ENCODE assay signal across 8 cellular contexts in genomic region chr10:73529089-73529832, GRCh38. TPM values are rescaled to one million over a fixed set of nuclear protein-coding genes. Genes with fewer than 3 reads are reported as not detected.
DNase-seq lines count a peak whose midpoint lies in the region; ATAC-seq and TF ChIP-seq lines count a peak whose summit lies in the region.

No MANE protein-coding gene starts in this region.

- no peaks in the 10 kb centered on the region for H3K9me3 ChIP-seq in lower lobe of right lung

- ATAC-seq in HG03196 (IDR thresholded peaks at IDR 0.05; ENCODE audit: unreplicated experiment): peak; percentile 63
- peak; percentile 69 to 85 for ATAC-seq in lower lobe of right lung
- no peak for ATAC-seq in HG02623 (IDR thresholded peaks at IDR 0.05; ENCODE audit: unreplicated experiment)

- intact Hi-C loops in lower lobe of right lung (cut with DNase I): loop anchor here (2.0 kb wide), 1 partner anchor 116 kb away; no protein-coding TSS in a partner anchor

- peaks cover 51% of the 10 kb centered on the region for H3K36me3 ChIP-seq in lower lobe of right lung

- no peak overlapping the region for H3K27ac ChIP-seq in lower lobe of right lung

- H3K4me3 ChIP-seq in lower lobe of right lung: no peak overlapping the region

- peak; percentile 82 for TF ChIP-seq CTCF in lower lobe of right lung (IDR thresholded peaks at IDR 0.05)

- no peaks in the 10 kb centered on the region for H3K4me1 ChIP-seq in lower lobe of right lung

- no peaks in the 10 kb centered on the region for H3K27me3 ChIP-seq in lower lobe of right lung (ENCODE audit: low read depth)

- peak; percentile 85 for DNase-seq in DMS114 treated with DMSO at 0.1 percent for 48 hours (lab: John Stamatoyannopoulos, UW; ENCODE audit: unreplicated experiment)
- peak; percentile 80 for DNase-seq in NCI-H69 (lab: John Stamatoyannopoulos, UW)
- peak; percentile 32 for DNase-seq in activated CD4-positive, alpha-beta T cell treated with anti-CD3 and anti-CD28 coated beads, Interleukin-2, amount 50 U/mL, for 1 hour
- DNase-seq in ecto neural progenitor cell (ENCODE audit: low spot score): peak; percentile 58
- DNase-seq in lower lobe of right lung: no peak
- peak; percentile 1 for DNase-seq in stimulated activated CD8-positive, alpha-beta memory T cell treated with anti-CD3 and anti-CD28 coated beads, Interleukin-4, amount 100 ng/mL, for 24 hours (ENCODE audit: low read depth)

RNA-seq across cellular contexts. Expression of gene PPP3CB, which starts 33.4 kb away (rescaled TPM):
- 41.3 TPM for total RNA-seq in lower lobe of right lung
